21 cellular contexts compared by ENCODE assay signal in genomic region chr2:231204146-231204545, GRCh38.
"Had no signal": no experiment of that assay in that cellular context is flagged by ENCODE, and none has a peak within 500 bp of the region (broad histone marks: within the 10 kb centered on the region; RNA-seq: fewer than 3 reads in every experiment).

No MANE protein-coding gene starts in this region.

- H3K36me3 ChIP-seq: neutrophil, prostate gland, spleen had no signal

- H3K4me1 ChIP-seq: prostate gland, testis had no signal

- H3K36me3 Mint-ChIP-seq: natural killer cell had no signal

- H3K9me3 ChIP-seq: heart right ventricle, left lung, neutrophil, prostate gland, spleen, testis, tibial artery, upper lobe of left lung had no signal

- ATAC-seq: effector memory CD8-positive, alpha-beta T cell; heart right ventricle; left cardiac atrium; left lung; natural killer cell; right cardiac atrium; stimulated activated memory B cell treated with anti-CD40 and anti-IgM and Interleukin-4, amounts not matched to agents 10 μg/mL and 1 μg/mL and 100 μg/mL, for 72 hours; stimulated activated naive CD8-positive, alpha-beta T cell treated with anti-CD3 and anti-CD28 coated beads, Interleukin-15, Interleukin-2, amounts not matched to agents 100 U/mL and 50 U/mL, for 24 hours had no signal

- H3K27me3 Mint-ChIP-seq: stimulated activated memory B cell treated with anti-CD40 and anti-IgM and Interleukin-4, amounts not matched to agents 10 μg/mL and 1 μg/mL and 100 μg/mL, for 72 hours had no signal

- DNase-seq: cortex of kidney; effector memory CD8-positive, alpha-beta T cell; foreskin fibroblast; glutamatergic neuron; heart right ventricle; hippocampal formation; left cardiac atrium; left lung; natural killer cell; right cardiac atrium; spleen; stimulated activated CD4-positive, alpha-beta T cell treated with anti-CD3 and anti-CD28 coated beads, Interleukin-4, amount 100 ng/mL, for 4 hours; stimulated activated naive CD8-positive, alpha-beta T cell treated with anti-CD3 and anti-CD28 coated beads, Interleukin-15, Interleukin-2, amounts not matched to agents 100 U/mL and 50 U/mL, for 24 hours; substantia nigra; testis; upper lobe of left lung had no signal

- H3K9me3 Mint-ChIP-seq: effector memory CD8-positive, alpha-beta T cell; natural killer cell; stimulated activated memory B cell treated with anti-CD40 and anti-IgM and Interleukin-4, amounts not matched to agents 10 μg/mL and 1 μg/mL and 100 μg/mL, for 72 hours had no signal

- H3K4me3 Mint-ChIP-seq: effector memory CD8-positive, alpha-beta T cell; natural killer cell had no signal

- H3K27ac Mint-ChIP-seq: effector memory CD8-positive, alpha-beta T cell; natural killer cell; stimulated activated memory B cell treated with anti-CD40 and anti-IgM and Interleukin-4, amounts not matched to agents 10 μg/mL and 1 μg/mL and 100 μg/mL, for 72 hours had no signal

- H3K4me3 ChIP-seq: heart right ventricle, left lung, prostate gland, skin epidermis, spleen, testis, tibial artery, upper lobe of left lung had no signal

- H3K27ac ChIP-seq: heart right ventricle, left lung, neutrophil, prostate gland, skin epidermis, spleen, testis, tibial artery, upper lobe of left lung had no signal

- H3K27me3 ChIP-seq: heart right ventricle, left lung, spleen, testis, tibial artery, upper lobe of left lung had no signal
